Comparison of ENCODE assay signal across 28 cellular contexts in genomic region chr1:59110287-59110686, GRCh38.
"Had no signal": no experiment of that assay in that cellular context is flagged by ENCODE, and none has a peak within 500 bp of the region (broad histone marks: within the 10 kb centered on the region; RNA-seq: fewer than 3 reads in every experiment).

No MANE protein-coding gene starts in this region.

- H3K4me2 ChIP-seq: KMS-11 had no signal

- DNase-seq: activated B cell treated with CpG ODN at 0.5 μM for 24 hours; activated CD4-positive, alpha-beta memory T cell treated with anti-CD3 and anti-CD28 coated beads for 36 hours; activated CD4-positive, alpha-beta T cell treated with anti-CD3 and anti-CD28 coated beads for 1 hour; activated CD4-positive, alpha-beta T cell treated with anti-CD3 and anti-CD28 coated beads, Interleukin-2, amount 10 ng/mL, durations not matched to agents 24 days and 14 days; activated CD8-positive, alpha-beta memory T cell treated with anti-CD3 and anti-CD28 coated beads for 24 hours; activated gamma-delta T cell; activated naive CD4-positive, alpha-beta T cell treated with anti-CD3 and anti-CD28 coated beads for 36 hours; activated T-cell treated with anti-CD3 and anti-CD28 coated beads, Interleukin-2, amount 50 U/mL, for 4 hours; amygdala; MV-4-11; NCI-H1105; NCI-H1436; NCI-H1694 treated with DMSO at 0.1 percent for 48 hours; NCI-H2029 treated with DMSO at 0.1 percent for 48 hours; NCI-H510A treated with DMSO at 0.1 percent for 48 hours; NCI-H69; Peyer's patch; Right ventricle myocardium superior; SJCRH30; T-helper 17 cell; T-helper 9 cell had no signal

- H3K27ac Mint-ChIP-seq: activated B cell treated with CpG ODN at 0.5 μM for 24 hours; activated CD4-positive, alpha-beta memory T cell treated with anti-CD3 and anti-CD28 coated beads for 36 hours; activated CD4-positive, alpha-beta T cell treated with anti-CD3 and anti-CD28 coated beads, Interleukin-2, amount 10 ng/mL, durations not matched to agents 24 days and 14 days; activated naive CD4-positive, alpha-beta T cell treated with anti-CD3 and anti-CD28 coated beads for 36 hours; activated naive CD8-positive, alpha-beta T cell; activated T-helper 17 cell treated with anti-CD3 and anti-CD28 coated beads, Interleukin-2, amount 50 U/mL, for 72 hours; brain; T-helper 17 cell had no signal

- H3K4me3 Mint-ChIP-seq: activated B cell treated with CpG ODN at 0.5 μM for 24 hours; activated CD4-positive, alpha-beta memory T cell treated with anti-CD3 and anti-CD28 coated beads for 36 hours; activated CD4-positive, alpha-beta T cell treated with anti-CD3 and anti-CD28 coated beads, Interleukin-2, amount 10 ng/mL, durations not matched to agents 24 days and 14 days; activated naive CD4-positive, alpha-beta T cell treated with anti-CD3 and anti-CD28 coated beads for 36 hours; activated naive CD8-positive, alpha-beta T cell; activated T-cell treated with anti-CD3 and anti-CD28 coated beads, Interleukin-2, amount 50 U/mL, for 4 hours; activated T-helper 17 cell treated with anti-CD3 and anti-CD28 coated beads, Interleukin-2, amount 50 U/mL, for 72 hours; brain; T-helper 17 cell had no signal

- H3K27me3 Mint-ChIP-seq: activated B cell treated with CpG ODN at 0.5 μM for 24 hours; activated CD4-positive, alpha-beta memory T cell treated with anti-CD3 and anti-CD28 coated beads for 36 hours; activated naive CD8-positive, alpha-beta T cell; activated T-helper 17 cell treated with anti-CD3 and anti-CD28 coated beads, Interleukin-2, amount 50 U/mL, for 72 hours had no signal

- H3K27me3 ChIP-seq: Peyer's patch, SJCRH30 had no signal

- H3K36me3 Mint-ChIP-seq: activated CD4-positive, alpha-beta memory T cell treated with anti-CD3 and anti-CD28 coated beads for 36 hours; activated naive CD8-positive, alpha-beta T cell; brain had no signal

- H3K9me3 ChIP-seq: Peyer's patch, SJCRH30 had no signal

- H3K27ac ChIP-seq: KMS-11, Peyer's patch, RWPE1, SJCRH30 had no signal

- H3K4me3 ChIP-seq: Peyer's patch, SJCRH30 had no signal

- H3K9me3 Mint-ChIP-seq: activated B cell treated with CpG ODN at 0.5 μM for 24 hours; activated CD4-positive, alpha-beta memory T cell treated with anti-CD3 and anti-CD28 coated beads for 36 hours; activated CD4-positive, alpha-beta T cell treated with anti-CD3 and anti-CD28 coated beads, Interleukin-2, amount 10 ng/mL, durations not matched to agents 24 days and 14 days; activated naive CD4-positive, alpha-beta T cell treated with anti-CD3 and anti-CD28 coated beads for 36 hours; activated T-cell treated with anti-CD3 and anti-CD28 coated beads, Interleukin-2, amount 50 U/mL, for 4 hours; activated T-helper 17 cell treated with anti-CD3 and anti-CD28 coated beads, Interleukin-2, amount 50 U/mL, for 72 hours had no signal

- H3K4me1 ChIP-seq: Peyer's patch had no signal

- FAIRE-seq: astrocyte, colon had no signal

- H3K36me3 ChIP-seq: Peyer's patch, SJCRH30 had no signal

- H3K4me1 Mint-ChIP-seq: activated CD4-positive, alpha-beta T cell treated with anti-CD3 and anti-CD28 coated beads, Interleukin-2, amount 10 ng/mL, durations not matched to agents 24 days and 14 days; activated T-helper 17 cell treated with anti-CD3 and anti-CD28 coated beads, Interleukin-2, amount 50 U/mL, for 72 hours had no signal

- H3K9ac ChIP-seq: KMS-11 had no signal
